In the genomic region with DNA sequence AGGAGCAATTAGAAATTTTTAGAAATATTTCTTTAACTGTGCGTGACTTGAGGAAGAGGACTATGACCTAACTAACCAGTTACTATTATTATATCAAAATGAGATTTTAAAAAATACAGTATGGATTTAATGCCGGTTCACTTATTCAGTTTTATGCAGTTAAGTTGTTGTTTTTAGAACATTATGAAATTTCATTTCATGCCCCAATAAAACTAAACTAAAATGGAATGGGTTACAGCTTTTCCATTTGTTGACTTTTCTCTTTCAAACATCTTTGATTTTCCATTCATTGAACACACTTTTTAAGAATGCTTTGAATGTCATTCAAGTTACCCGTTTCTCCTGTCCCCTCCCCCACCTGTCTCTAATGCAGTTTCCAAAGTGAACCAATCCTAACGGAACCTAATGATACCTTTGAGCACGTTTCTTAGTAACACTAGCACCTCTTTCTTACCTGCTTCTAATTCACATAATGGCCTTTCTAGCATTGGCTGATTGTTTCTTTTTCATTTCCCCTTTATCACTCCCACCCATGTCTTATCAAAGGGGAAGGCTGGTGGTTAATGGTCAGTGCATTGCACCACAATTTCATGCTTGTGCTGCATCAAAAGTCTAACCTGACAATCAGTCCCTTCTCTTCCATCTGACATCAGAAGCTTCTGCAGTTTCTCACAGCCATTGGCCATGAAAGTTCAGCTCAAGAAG, we compare ENCODE assay signal across 1 cellular context.
TF ChIP-seq lines count a peak whose summit lies in the region.

No MANE protein-coding gene starts in this region.

TF ChIP-seq in GM12878, 131 proteins besides CTCF, POLR2A, EP300 and RAD21 (continued from another document and continues in another):
- TF ChIP-seq TBL1XR1 (IDR thresholded peaks at IDR 0.05; ENCODE audit: low read depth, low read length) (peak; percentile 54; the same call in 1 of the 2 replicates), EED (IDR thresholded peaks at IDR 0.05; ENCODE audit: low read depth) (peak; percentile 61; the same call in 1 of the 2 replicates), RUNX3 (IDR thresholded peaks at IDR 0.05; ENCODE audit: low read length) (peak; percentile 96), CEBPB (IDR thresholded peaks at IDR 0.05; ENCODE audit: borderline replicate concordance in 1 of 2, low read depth in 2 of 2, low read length in 2 of 2) (0 out of 4 replicates have a peak, but pooled peaks have one; percentile 24 to 37), NFXL1 (IDR thresholded peaks at IDR 0.05; ENCODE audit: borderline replicate concordance) (no peak), SPI1 (IDR thresholded peaks at IDR 0.05; ENCODE audit: borderline replicate concordance, insufficient read depth, low read depth, low read length) (peak; percentile 94), TCF12 (IDR thresholded peaks at IDR 0.05; ENCODE audit: low read depth, low read length) (no peak), HDAC6 (IDR thresholded peaks at IDR 0.05; ENCODE audit: unreplicated experiment) (no peak), ZNF384 (IDR thresholded peaks at IDR 0.05; ENCODE audit: borderline replicate concordance, low read depth, low read length) (no peak), POLR2AphosphoS5 (IDR thresholded peaks at IDR 0.05; ENCODE audit: low read length) (peak; percentile 40), RFX5 (IDR thresholded peaks at IDR 0.05; ENCODE audit: low read depth, low read length) (no peak), ZBED1 (IDR thresholded peaks at IDR 0.05; ENCODE audit: borderline replicate concordance) (peak; percentile 73; the same call in 1 of the 2 replicates), SUZ12 (IDR thresholded peaks at IDR 0.05; ENCODE audit: unreplicated experiment) (no peak), CHD2 (IDR thresholded peaks at IDR 0.05; ENCODE audit: borderline replicate concordance, low read depth, low read length) (peak; percentile 70; the same call in 1 of the 2 replicates), RB1 (IDR thresholded peaks at IDR 0.05; ENCODE audit: borderline replicate concordance) (no peak), NFYA (IDR thresholded peaks at IDR 0.05; ENCODE audit: borderline replicate concordance, low read depth, low read length) (no peak), STAT1 (conservative IDR thresholded peaks at IDR 0.05) (peak; percentile 66; the same call in 1 of the 2 replicates), IKZF1 (conservative IDR thresholded peaks at IDR 0.05) (peak; percentile 64), GABPA (IDR thresholded peaks at IDR 0.05; ENCODE audit: low read depth) (no peak), TCF3 (IDR thresholded peaks at IDR 0.05; ENCODE audit: borderline replicate concordance, insufficient read depth, low read depth, low read length) (no peak), DPF2 (IDR thresholded peaks at IDR 0.05) (peak; percentile 85), NRF1 (conservative IDR thresholded peaks at IDR 0.05; ENCODE audit: low read depth, low read length) (no peak), FOXK2 (IDR thresholded peaks at IDR 0.05) (no peak), EZH2 (IDR thresholded peaks at IDR 0.05; ENCODE audit: borderline replicate concordance, control insufficient read depth, low read depth, low read length) (no peak), ZZZ3 (IDR thresholded peaks at IDR 0.05; ENCODE audit: control insufficient read depth, insufficient read length, low read depth) (no peak), PAX8 (IDR thresholded peaks at IDR 0.05) (no peak), JUND (IDR thresholded peaks at IDR 0.05; ENCODE audit: low read depth, low read length) (no peak), KAT2A (conservative IDR thresholded peaks at IDR 0.05; ENCODE audit: control insufficient read depth, low read depth, low read length) (no peak), SP1 (IDR thresholded peaks at IDR 0.05; ENCODE audit: low read depth, low read length) (no peak), TAF1 (IDR thresholded peaks at IDR 0.05; ENCODE audit: borderline replicate concordance, low read depth, low read length) (no peak), SRF (IDR thresholded peaks at IDR 0.05; ENCODE audit: low read depth in 2 of 2, low read length in 2 of 2) (no peak), BCL11A (IDR thresholded peaks at IDR 0.05; ENCODE audit: low read depth, low read length) (peak; percentile 86), SREBF1 (IDR thresholded peaks at IDR 0.05; ENCODE audit: low read length) (no peak)
- TF ChIP-seq, protein P1, sequence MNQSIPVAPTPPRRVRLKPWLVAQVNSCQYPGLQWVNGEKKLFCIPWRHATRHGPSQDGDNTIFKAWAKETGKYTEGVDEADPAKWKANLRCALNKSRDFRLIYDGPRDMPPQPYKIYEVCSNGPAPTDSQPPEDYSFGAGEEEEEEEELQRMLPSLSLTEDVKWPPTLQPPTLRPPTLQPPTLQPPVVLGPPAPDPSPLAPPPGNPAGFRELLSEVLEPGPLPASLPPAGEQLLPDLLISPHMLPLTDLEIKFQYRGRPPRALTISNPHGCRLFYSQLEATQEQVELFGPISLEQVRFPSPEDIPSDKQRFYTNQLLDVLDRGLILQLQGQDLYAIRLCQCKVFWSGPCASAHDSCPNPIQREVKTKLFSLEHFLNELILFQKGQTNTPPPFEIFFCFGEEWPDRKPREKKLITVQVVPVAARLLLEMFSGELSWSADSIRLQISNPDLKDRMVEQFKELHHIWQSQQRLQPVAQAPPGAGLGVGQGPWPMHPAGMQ (IDR thresholded peaks at IDR 0.05; ENCODE audit: borderline replicate concordance): no peak
- TF ChIP-seq, protein P2, sequence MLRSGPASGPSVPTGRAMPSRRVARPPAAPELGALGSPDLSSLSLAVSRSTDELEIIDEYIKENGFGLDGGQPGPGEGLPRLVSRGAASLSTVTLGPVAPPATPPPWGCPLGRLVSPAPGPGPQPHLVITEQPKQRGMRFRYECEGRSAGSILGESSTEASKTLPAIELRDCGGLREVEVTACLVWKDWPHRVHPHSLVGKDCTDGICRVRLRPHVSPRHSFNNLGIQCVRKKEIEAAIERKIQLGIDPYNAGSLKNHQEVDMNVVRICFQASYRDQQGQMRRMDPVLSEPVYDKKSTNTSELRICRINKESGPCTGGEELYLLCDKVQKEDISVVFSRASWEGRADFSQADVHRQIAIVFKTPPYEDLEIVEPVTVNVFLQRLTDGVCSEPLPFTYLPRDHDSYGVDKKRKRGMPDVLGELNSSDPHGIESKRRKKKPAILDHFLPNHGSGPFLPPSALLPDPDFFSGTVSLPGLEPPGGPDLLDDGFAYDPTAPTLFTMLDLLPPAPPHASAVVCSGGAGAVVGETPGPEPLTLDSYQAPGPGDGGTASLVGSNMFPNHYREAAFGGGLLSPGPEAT (IDR thresholded peaks at IDR 0.05; ENCODE audit: low read depth): peak; percentile 78; the same call in 1 of the 2 replicates
- TF ChIP-seq, protein P3, sequence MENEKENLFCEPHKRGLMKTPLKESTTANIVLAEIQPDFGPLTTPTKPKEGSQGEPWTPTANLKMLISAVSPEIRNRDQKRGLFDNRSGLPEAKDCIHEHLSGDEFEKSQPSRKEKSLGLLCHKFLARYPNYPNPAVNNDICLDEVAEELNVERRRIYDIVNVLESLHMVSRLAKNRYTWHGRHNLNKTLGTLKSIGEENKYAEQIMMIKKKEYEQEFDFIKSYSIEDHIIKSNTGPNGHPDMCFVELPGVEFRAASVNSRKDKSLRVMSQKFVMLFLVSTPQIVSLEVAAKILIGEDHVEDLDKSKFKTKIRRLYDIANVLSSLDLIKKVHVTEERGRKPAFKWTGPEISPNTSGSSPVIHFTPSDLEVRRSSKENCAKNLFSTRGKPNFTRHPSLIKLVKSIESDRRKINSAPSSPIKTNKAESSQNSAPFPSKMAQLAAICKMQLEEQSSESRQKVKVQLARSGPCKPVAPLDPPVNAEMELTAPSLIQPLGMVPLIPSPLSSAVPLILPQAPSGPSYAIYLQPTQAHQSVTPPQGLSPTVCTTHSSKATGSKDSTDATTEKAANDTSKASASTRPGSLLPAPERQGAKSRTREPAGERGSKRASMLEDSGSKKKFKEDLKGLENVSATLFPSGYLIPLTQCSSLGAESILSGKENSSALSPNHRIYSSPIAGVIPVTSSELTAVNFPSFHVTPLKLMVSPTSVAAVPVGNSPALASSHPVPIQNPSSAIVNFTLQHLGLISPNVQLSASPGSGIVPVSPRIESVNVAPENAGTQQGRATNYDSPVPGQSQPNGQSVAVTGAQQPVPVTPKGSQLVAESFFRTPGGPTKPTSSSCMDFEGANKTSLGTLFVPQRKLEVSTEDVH (IDR thresholded peaks at IDR 0.05; ENCODE audit: low read depth, partially characterized antibody): no peak
- TF ChIP-seq, protein P4, sequence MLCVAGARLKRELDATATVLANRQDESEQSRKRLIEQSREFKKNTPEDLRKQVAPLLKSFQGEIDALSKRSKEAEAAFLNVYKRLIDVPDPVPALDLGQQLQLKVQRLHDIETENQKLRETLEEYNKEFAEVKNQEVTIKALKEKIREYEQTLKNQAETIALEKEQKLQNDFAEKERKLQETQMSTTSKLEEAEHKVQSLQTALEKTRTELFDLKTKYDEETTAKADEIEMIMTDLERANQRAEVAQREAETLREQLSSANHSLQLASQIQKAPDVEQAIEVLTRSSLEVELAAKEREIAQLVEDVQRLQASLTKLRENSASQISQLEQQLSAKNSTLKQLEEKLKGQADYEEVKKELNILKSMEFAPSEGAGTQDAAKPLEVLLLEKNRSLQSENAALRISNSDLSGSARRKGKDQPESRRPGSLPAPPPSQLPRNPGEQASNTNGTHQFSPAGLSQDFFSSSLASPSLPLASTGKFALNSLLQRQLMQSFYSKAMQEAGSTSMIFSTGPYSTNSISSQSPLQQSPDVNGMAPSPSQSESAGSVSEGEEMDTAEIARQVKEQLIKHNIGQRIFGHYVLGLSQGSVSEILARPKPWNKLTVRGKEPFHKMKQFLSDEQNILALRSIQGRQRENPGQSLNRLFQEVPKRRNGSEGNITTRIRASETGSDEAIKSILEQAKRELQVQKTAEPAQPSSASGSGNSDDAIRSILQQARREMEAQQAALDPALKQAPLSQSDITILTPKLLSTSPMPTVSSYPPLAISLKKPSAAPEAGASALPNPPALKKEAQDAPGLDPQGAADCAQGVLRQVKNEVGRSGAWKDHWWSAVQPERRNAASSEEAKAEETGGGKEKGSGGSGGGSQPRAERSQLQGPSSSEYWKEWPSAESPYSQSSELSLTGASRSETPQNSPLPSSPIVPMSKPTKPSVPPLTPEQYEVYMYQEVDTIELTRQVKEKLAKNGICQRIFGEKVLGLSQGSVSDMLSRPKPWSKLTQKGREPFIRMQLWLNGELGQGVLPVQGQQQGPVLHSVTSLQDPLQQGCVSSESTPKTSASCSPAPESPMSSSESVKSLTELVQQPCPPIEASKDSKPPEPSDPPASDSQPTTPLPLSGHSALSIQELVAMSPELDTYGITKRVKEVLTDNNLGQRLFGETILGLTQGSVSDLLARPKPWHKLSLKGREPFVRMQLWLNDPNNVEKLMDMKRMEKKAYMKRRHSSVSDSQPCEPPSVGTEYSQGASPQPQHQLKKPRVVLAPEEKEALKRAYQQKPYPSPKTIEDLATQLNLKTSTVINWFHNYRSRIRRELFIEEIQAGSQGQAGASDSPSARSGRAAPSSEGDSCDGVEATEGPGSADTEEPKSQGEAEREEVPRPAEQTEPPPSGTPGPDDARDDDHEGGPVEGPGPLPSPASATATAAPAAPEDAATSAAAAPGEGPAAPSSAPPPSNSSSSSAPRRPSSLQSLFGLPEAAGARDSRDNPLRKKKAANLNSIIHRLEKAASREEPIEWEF (IDR thresholded peaks at IDR 0.05; ENCODE audit: insufficient replicate concordance, low read depth, low read length): no peak
- TF ChIP-seq, protein P5, sequence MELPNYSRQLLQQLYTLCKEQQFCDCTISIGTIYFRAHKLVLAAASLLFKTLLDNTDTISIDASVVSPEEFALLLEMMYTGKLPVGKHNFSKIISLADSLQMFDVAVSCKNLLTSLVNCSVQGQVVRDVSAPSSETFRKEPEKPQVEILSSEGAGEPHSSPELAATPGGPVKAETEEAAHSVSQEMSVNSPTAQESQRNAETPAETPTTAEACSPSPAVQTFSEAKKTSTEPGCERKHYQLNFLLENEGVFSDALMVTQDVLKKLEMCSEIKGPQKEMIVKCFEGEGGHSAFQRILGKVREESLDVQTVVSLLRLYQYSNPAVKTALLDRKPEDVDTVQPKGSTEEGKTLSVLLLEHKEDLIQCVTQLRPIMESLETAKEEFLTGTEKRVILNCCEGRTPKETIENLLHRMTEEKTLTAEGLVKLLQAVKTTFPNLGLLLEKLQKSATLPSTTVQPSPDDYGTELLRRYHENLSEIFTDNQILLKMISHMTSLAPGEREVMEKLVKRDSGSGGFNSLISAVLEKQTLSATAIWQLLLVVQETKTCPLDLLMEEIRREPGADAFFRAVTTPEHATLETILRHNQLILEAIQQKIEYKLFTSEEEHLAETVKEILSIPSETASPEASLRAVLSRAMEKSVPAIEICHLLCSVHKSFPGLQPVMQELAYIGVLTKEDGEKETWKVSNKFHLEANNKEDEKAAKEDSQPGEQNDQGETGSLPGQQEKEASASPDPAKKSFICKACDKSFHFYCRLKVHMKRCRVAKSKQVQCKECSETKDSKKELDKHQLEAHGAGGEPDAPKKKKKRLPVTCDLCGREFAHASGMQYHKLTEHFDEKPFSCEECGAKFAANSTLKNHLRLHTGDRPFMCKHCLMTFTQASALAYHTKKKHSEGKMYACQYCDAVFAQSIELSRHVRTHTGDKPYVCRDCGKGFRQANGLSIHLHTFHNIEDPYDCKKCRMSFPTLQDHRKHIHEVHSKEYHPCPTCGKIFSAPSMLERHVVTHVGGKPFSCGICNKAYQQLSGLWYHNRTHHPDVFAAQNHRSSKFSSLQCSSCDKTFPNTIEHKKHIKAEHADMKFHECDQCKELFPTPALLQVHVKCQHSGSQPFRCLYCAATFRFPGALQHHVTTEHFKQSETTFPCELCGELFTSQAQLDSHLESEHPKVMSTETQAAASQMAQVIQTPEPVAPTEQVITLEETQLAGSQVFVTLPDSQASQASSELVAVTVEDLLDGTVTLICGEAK (IDR thresholded peaks at IDR 0.05; ENCODE audit: borderline replicate concordance): no peak
- TF ChIP-seq, protein P6, sequence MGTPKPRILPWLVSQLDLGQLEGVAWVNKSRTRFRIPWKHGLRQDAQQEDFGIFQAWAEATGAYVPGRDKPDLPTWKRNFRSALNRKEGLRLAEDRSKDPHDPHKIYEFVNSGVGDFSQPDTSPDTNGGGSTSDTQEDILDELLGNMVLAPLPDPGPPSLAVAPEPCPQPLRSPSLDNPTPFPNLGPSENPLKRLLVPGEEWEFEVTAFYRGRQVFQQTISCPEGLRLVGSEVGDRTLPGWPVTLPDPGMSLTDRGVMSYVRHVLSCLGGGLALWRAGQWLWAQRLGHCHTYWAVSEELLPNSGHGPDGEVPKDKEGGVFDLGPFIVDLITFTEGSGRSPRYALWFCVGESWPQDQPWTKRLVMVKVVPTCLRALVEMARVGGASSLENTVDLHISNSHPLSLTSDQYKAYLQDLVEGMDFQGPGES (IDR thresholded peaks at IDR 0.05): no peak
- TF ChIP-seq, protein P7, sequence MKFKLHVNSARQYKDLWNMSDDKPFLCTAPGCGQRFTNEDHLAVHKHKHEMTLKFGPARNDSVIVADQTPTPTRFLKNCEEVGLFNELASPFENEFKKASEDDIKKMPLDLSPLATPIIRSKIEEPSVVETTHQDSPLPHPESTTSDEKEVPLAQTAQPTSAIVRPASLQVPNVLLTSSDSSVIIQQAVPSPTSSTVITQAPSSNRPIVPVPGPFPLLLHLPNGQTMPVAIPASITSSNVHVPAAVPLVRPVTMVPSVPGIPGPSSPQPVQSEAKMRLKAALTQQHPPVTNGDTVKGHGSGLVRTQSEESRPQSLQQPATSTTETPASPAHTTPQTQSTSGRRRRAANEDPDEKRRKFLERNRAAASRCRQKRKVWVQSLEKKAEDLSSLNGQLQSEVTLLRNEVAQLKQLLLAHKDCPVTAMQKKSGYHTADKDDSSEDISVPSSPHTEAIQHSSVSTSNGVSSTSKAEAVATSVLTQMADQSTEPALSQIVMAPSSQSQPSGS (IDR thresholded peaks at IDR 0.05; ENCODE audit: low read length): peak; percentile 53
